Comparison of ENCODE assay signal across 23 cellular contexts in the genomic region with DNA sequence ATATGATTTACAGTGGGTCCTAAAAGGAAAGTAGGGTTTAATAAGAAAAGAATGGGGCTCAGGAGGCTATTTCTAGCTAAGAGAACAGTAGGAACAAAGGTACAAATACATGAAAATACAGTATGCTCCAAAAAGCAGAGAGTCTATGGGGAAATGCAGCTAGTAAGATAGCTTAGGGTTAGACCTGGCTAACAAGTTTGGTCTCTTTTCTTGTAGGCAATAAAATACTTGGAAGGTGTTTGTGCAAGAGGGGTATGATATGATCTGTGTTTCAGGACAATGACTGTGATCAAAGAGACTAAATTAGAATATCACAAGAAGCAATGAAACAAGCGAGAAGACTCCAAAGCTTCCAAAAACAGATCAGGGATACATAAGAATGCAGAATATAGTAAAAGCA. TPM values are rescaled to one million over a fixed set of nuclear protein-coding genes. Genes with fewer than 3 reads are reported as not detected.
DNase-seq lines count a peak whose midpoint lies in the region; ATAC-seq and TF ChIP-seq lines count a peak whose summit lies in the region.
"Had no signal": no experiment of that assay in that cellular context is flagged by ENCODE, and none has a peak within 500 bp of the region (broad histone marks: within the 10 kb centered on the region; RNA-seq: fewer than 3 reads in every experiment).

No MANE protein-coding gene starts in this region.

- no peak overlapping the region for H3K4me3 ChIP-seq in esophagus muscularis mucosa
- H3K4me3 ChIP-seq: A549, BLaER1, GM12878 had no signal

- H3K27me3 ChIP-seq in esophagus muscularis mucosa = no peaks in the 10 kb centered on the region
- H3K27me3 ChIP-seq: BE2C, BLaER1 had no signal

- peak; percentile 57 for ATAC-seq in left colon
- ATAC-seq: A549, GM12878 had no signal

- TF ChIP-seq EP300 in esophagus muscularis mucosa (IDR thresholded peaks at IDR 0.05) = no peak

- no peaks in the 10 kb centered on the region for H3K9me3 ChIP-seq in esophagus muscularis mucosa
- H3K9me3 ChIP-seq: A549, BE2C, BLaER1 had no signal

- TF ChIP-seq CTCF in VCaP (conservative IDR thresholded peaks at IDR 0.05) (no peak), esophagus muscularis mucosa (IDR thresholded peaks at IDR 0.05) (no peak)

- WGBS in esophagus muscularis mucosa = 100% methylated on average over 1 of the region's 1 CpG

- DNase-seq in HT-29 (ENCODE audit: low spot score) (peak; percentile 41), left colon (no peak), esophagus muscularis mucosa (ENCODE audit: extremely low spot score) (no peak), AML-193 (lab: John Stamatoyannopoulos, UW) (no peak), NOMO-1 treated with dmso at 0.1 percent for 144 hours (lab: John Stamatoyannopoulos, UW; ENCODE audit: unreplicated experiment) (no peak)
- DNase-seq: BE2C; C1 segment of cervical spinal cord; CD4-positive, alpha-beta memory T cell; CD4-positive, CD25-positive, alpha-beta regulatory T cell; CD8-positive, alpha-beta memory T cell; COR-L47; DMS 273 treated with DMSO at 0.1 percent for 48 hours; DMS153; DMS53; DMS79; DND-41; EL; GDM1 had no signal

- intact Hi-C loops in left colon (cut with DNase I, micrococcal nuclease) (no loop called here), esophagus muscularis mucosa (cut with DNase I) (no loop called here)

- peaks cover 0 to 27% (median 7%) of the 10 kb centered on the region in 4 donors for H3K36me3 ChIP-seq in esophagus muscularis mucosa
- H3K36me3 ChIP-seq: BE2C had no signal

- TF ChIP-seq POLR2A in esophagus muscularis mucosa (IDR thresholded peaks at IDR 0.05; ENCODE audit: low read depth) = no peak

- H3K27ac ChIP-seq in VCaP = peak overlapping the region; percentile 90
- H3K27ac ChIP-seq in esophagus muscularis mucosa (replicated peaks in 1 of 4) = no peak overlapping the region
- H3K27ac ChIP-seq: 22Rv1, A549, BLaER1 had no signal

- no peaks in the 10 kb centered on the region for H3K4me1 ChIP-seq in esophagus muscularis mucosa
- H3K4me1 ChIP-seq: A549, BE2C had no signal

RNA-seq across cellular contexts. Expression of gene SH3KBP1, which starts 33.5 kb away (rescaled TPM):
- total RNA-seq in HT-29 (2014; rRNA removed; shearing (Covaris generic)) = 22.5 and 24.8 TPM in 2 replicates
- 10 to 100 TPM; 54.6 to 95.7 TPM for total RNA-seq in left colon
- total RNA-seq in esophagus muscularis mucosa = 10 to 100 TPM; 10.4 to 14.2 (median 11.7) TPM
